34 cellular contexts compared by ENCODE assay signal in genomic region chr2:32455816-32456215, GRCh38.
"Had no signal": no experiment of that assay in that cellular context is flagged by ENCODE, and none has a peak within 500 bp of the region (broad histone marks: within the 10 kb centered on the region; RNA-seq: fewer than 3 reads in every experiment).

No MANE protein-coding gene starts in this region.

- H3K27ac ChIP-seq: adrenal gland, body of pancreas, colonic mucosa, epithelial cell of prostate, esophagus squamous epithelium, gastroesophageal sphincter, WERI-Rb-1 had no signal

- H3K4me3 ChIP-seq: adrenal gland, body of pancreas, colonic mucosa, esophagus squamous epithelium, gastroesophageal sphincter had no signal

- H3K9me3 ChIP-seq: adrenal gland, body of pancreas, colonic mucosa, esophagus squamous epithelium, gastroesophageal sphincter had no signal

- H3K4me1 ChIP-seq: body of pancreas, colonic mucosa, esophagus squamous epithelium, gastroesophageal sphincter had no signal

- ATAC-seq: activated CD4-positive, CD25-positive, alpha-beta regulatory T cell treated with anti-CD3 and anti-CD28 coated beads, Interleukin-2, amount 50 U/mL, for 24 hours; activated CD8-positive, alpha-beta T cell treated with anti-CD3 and anti-CD28 coated beads for 36 hours; activated naive CD8-positive, alpha-beta T cell treated with anti-CD3 and anti-CD28 coated beads, Interleukin-2, amount 50 U/mL, for 24 hours; activated T-cell treated with anti-CD3 and anti-CD28 coated beads, Interleukin-2, amount 50 U/mL, for 4 hours; activated T-helper 17 cell treated with anti-CD3 and anti-CD28 coated beads, Interleukin-2, amount 50 U/mL, for 72 hours; body of pancreas; gastroesophageal sphincter; T-helper 17 cell had no signal

- H3K27ac Mint-ChIP-seq: activated B cell treated with CpG ODN at 0.5 μM for 24 hours; activated CD8-positive, alpha-beta T cell treated with anti-CD3 and anti-CD28 coated beads for 36 hours; activated naive CD8-positive, alpha-beta T cell treated with anti-CD3 and anti-CD28 coated beads for 36 hours; activated naive CD8-positive, alpha-beta T cell treated with anti-CD3 and anti-CD28 coated beads, Interleukin-2, amount 50 U/mL, for 24 hours; activated T-helper 17 cell treated with anti-CD3 and anti-CD28 coated beads, Interleukin-2, amount 50 U/mL, for 72 hours; T-helper 2 cell treated with Interferon-gamma antibody and Interleukin-4, amounts not matched to agents 5 μg/mL and 100 μg/mL, for 36 hours had no signal

- DNase-seq: activated B cell treated with CpG ODN at 0.5 μM for 24 hours; activated CD4-positive, alpha-beta T cell treated with anti-CD3 and anti-CD28 coated beads for 48 hours; activated CD4-positive, alpha-beta T cell treated with anti-CD3 and anti-CD28 coated beads, Interleukin-2, amount 50 U/mL, for 1 hour; activated CD4-positive, alpha-beta T cell treated with anti-CD3 and anti-CD28 coated beads, Interleukin-2, amount 50 U/mL, for 48 hours; activated CD8-positive, alpha-beta memory T cell treated with anti-CD3 and anti-CD28 coated beads for 24 hours; activated CD8-positive, alpha-beta T cell treated with anti-CD3 and anti-CD28 coated beads for 36 hours; activated effector memory CD4-positive, alpha-beta T cell treated with Interleukin-2 at 50 U/mL for 16 hours; activated gamma-delta T cell treated with Interleukin-2 at 50 U/mL for 16 hours; activated naive CD4-positive, alpha-beta T cell treated with anti-CD3 and anti-CD28 coated beads, Interleukin-2, amount 50 U/mL, for 16 hours; activated naive CD4-positive, alpha-beta T cell treated with Interleukin-2 at 50 U/mL for 16 hours; activated naive CD8-positive, alpha-beta T cell treated with anti-CD3 and anti-CD28 coated beads for 36 hours; activated naive CD8-positive, alpha-beta T cell treated with anti-CD3 and anti-CD28 coated beads, Interleukin-2, amount 50 U/mL, for 24 hours; activated T-cell treated with anti-CD3 and anti-CD28 coated beads, Interleukin-2, amount 50 U/mL, for 4 hours; adrenal gland; amygdala; aorta; body of pancreas; central memory CD4-positive, alpha-beta T cell; cerebellar nuclear complex; colonic mucosa; effector CD8-positive, alpha-beta T cell; esophagus squamous epithelium; foreskin melanocyte; T-helper 1 cell; T-helper 17 cell; T1000; WERI-Rb-1 had no signal

- H3K27me3 ChIP-seq: adrenal gland, body of pancreas, colonic mucosa, esophagus squamous epithelium, gastroesophageal sphincter had no signal

- H3K36me3 ChIP-seq: colonic mucosa had no signal

- H3K9me3 Mint-ChIP-seq: activated B cell treated with CpG ODN at 0.5 μM for 24 hours; activated CD8-positive, alpha-beta T cell treated with anti-CD3 and anti-CD28 coated beads for 36 hours; activated naive CD8-positive, alpha-beta T cell treated with anti-CD3 and anti-CD28 coated beads for 36 hours; activated naive CD8-positive, alpha-beta T cell treated with anti-CD3 and anti-CD28 coated beads, Interleukin-2, amount 50 U/mL, for 24 hours; activated T-cell treated with anti-CD3 and anti-CD28 coated beads, Interleukin-2, amount 50 U/mL, for 4 hours; activated T-helper 17 cell treated with anti-CD3 and anti-CD28 coated beads, Interleukin-2, amount 50 U/mL, for 72 hours; T-helper 2 cell treated with Interferon-gamma antibody and Interleukin-4, amounts not matched to agents 5 μg/mL and 100 μg/mL, for 36 hours had no signal

- FAIRE-seq: endometrium, endothelial cell of umbilical vein had no signal
